In the genomic region with DNA sequence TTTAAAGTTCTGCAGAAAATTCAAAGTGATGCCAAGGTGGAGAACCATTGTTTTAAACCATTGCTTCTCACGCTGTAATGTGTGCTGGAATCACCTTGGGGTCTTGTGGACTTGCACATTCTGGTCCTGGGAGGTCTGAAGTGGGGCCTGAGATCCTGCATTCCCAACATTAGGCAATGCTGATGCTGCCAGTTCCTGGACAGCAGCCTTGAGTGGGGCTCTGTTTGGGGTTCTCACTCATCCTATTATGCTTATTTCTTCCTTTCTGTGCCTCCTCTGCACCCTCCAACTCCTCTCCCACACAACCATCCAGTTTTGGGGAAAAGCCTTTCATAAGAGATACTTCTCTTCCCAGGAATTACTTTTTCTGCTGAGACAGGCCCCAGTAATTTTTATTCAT, we compare ENCODE assay signal across 26 cellular contexts. TPM values are rescaled to one million over a fixed set of nuclear protein-coding genes. Genes with fewer than 3 reads are reported as not detected.
"Had no signal": no experiment of that assay in that cellular context is flagged by ENCODE, and none has a peak within 500 bp of the region (broad histone marks: within the 10 kb centered on the region; RNA-seq: fewer than 3 reads in every experiment).

No MANE protein-coding gene starts in this region.

- H3K36me3 ChIP-seq: cardiac muscle cell, right lobe of liver, thoracic aorta had no signal

- DNase-seq: activated CD4-positive, alpha-beta memory T cell treated with anti-CD3 and anti-CD28 coated beads, Interleukin-2, amount 10 ng/mL, durations not matched to agents 7 days and 5 days; activated CD4-positive, alpha-beta T cell treated with anti-CD3 and anti-CD28 coated beads, Interleukin-2, amount 10 ng/mL, durations not matched to agents 24 days and 14 days; activated CD4-positive, CD25-positive, alpha-beta regulatory T cell treated with anti-CD3 and anti-CD28 coated beads, Interleukin-2, amount 50 U/mL, for 72 hours; activated T-cell treated with anti-CD3 and anti-CD28 coated beads, Interleukin-2, amount 50 U/mL, for 48 hours; anterior cingulate cortex; body of pancreas; cortex of kidney; effector memory CD8-positive, alpha-beta T cell; erythroblast; foreskin fibroblast; head of caudate nucleus; hippocampal formation; left cardiac atrium; left ventricle myocardium superior; right lobe of liver; small intestine; stimulated activated CD4-positive, alpha-beta T cell treated with anti-CD3 and anti-CD28 coated beads, Interleukin-4, amount 100 ng/mL, for 24 hours; T1000; trophoblast cell had no signal

- H3K9me3 ChIP-seq: body of pancreas, right lobe of liver, thoracic aorta had no signal

- H3K4me1 ChIP-seq: right lobe of liver had no signal

- H3K4me3 ChIP-seq: body of pancreas, cardiac muscle cell, right lobe of liver, thoracic aorta had no signal

- ATAC-seq: activated naive CD4-positive, alpha-beta T cell treated with anti-CD3 and anti-CD28 coated beads, Interleukin-2, amount 50 U/mL, for 72 hours; body of pancreas; effector memory CD8-positive, alpha-beta T cell; left cardiac atrium; left ventricle myocardium superior; right lobe of liver; stimulated activated effector memory CD8-positive, alpha-beta T cell treated with anti-CD3 and anti-CD28 coated beads, Interleukin-12 subunit alpha, Interleukin-12 subunit beta, amount 100 ng/mL, for 72 hours had no signal

- H3K27ac ChIP-seq: body of pancreas, cardiac muscle cell, right lobe of liver, thoracic aorta had no signal

- H3K27me3 ChIP-seq: body of pancreas, cardiac muscle cell, right lobe of liver had no signal

RNA-seq across cellular contexts. Expression of a gene that starts 44.2 kb away (rescaled TPM):
- total RNA-seq: activated CD4-positive, alpha-beta T cell treated with anti-CD3 and anti-CD28 coated beads, Interleukin-2, amount 10 ng/mL, durations not matched to agents 24 days and 14 days; activated naive CD4-positive, alpha-beta T cell treated with anti-CD3 and anti-CD28 coated beads, Interleukin-2, amount 50 U/mL, for 72 hours; activated T-helper 2 cell treated with anti-CD3 and anti-CD28 coated beads, Interferon-gamma antibody, Interleukin-2, Interleukin-4, amounts not matched to agents 10 μg/mL and 5 μg/mL and 100 μg/mL, durations not matched to agents 14 hours and 24 hours and 36 hours; cardiac muscle cell; left cardiac atrium; left ventricle myocardium superior; lung microvascular endothelial cell; osteoblast had no signal
- polyA plus RNA-seq: cardiac muscle cell had no signal
